Comparison of ENCODE assay signal across 31 cellular contexts in the genomic region with DNA sequence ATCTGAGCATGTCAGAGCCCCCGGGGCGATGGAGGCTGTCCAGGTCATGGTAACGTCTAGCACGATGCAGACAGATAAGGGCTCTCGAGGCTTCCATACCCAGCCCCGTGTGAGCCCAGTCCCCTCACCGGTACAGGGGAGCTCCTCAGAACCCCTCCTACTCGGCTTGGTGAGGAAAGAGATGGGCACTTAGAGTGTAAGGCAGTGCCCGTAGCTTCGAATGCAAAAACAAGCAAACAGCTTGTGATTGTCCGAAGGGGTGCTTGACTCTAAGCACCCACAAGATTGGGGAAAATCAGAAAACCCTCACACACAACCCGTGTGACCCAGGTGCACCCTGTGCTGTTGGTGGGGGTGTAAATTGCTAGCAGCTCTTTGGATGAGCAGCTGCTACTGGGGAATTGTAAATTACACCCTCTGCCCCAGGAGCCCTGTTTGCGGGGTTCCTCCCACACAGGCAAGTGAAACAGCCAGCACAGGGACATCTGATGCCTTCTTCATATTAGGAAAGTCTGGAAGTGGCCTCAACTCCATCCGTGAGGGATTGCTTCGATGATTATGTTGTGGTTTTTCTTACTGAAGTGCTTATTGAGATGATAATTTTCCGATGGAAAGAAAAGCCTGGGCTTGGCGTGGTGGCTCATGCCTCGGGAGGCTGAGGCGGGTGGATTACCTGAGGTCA. TPM values are rescaled to one million over a fixed set of nuclear protein-coding genes. Genes with fewer than 3 reads are reported as not detected.
DNase-seq lines count a peak whose midpoint lies in the region; ATAC-seq, FAIRE-seq and TF ChIP-seq lines count a peak whose summit lies in the region.
"Had no signal": no experiment of that assay in that cellular context is flagged by ENCODE, and none has a peak within 500 bp of the region (broad histone marks: within the 10 kb centered on the region; RNA-seq: fewer than 3 reads in every experiment).

No MANE protein-coding gene starts in this region.

- no peak for ATAC-seq in CD4-positive, CD25-positive, alpha-beta regulatory T cell (ENCODE audit: low read depth in 2 of 2)
- no peak for ATAC-seq in K562
- ATAC-seq: activated CD8-positive, alpha-beta memory T cell treated with anti-CD3 and anti-CD28 coated beads, Interleukin-2, amount 10 ng/mL, durations not matched to agents 7 days and 5 days; activated T-helper 17 cell treated with anti-CD3 and anti-CD28 coated beads, Interleukin-2, amount 50 U/mL, for 72 hours; heart right ventricle; left ventricle myocardium superior; T-cell had no signal

- no peak overlapping the region for H3K4me2 ChIP-seq in K562 (ENCODE audit: insufficient read depth, low read length)

- no peak overlapping the region for H2AFZ ChIP-seq in K562 (ENCODE audit: low read depth, low read length)

- POLR2A ChIA-PET in K562 (lab: Yijun Ruan, JAX), result interaction anchor here (0.6 to 2.5 kb wide), 6 partner anchors 10 to 361 kb away, joined by 3 to 8 read pairs (median 4); a partner anchor contains a TSS

- no peak overlapping the region for H3K4me3 Mint-ChIP-seq in CD4-positive, CD25-positive, alpha-beta regulatory T cell
- H3K4me3 Mint-ChIP-seq in nephron, result peak overlapping the region; percentile 26 to 63 (median 35)
- H3K4me3 Mint-ChIP-seq: activated CD4-positive, alpha-beta T cell treated with anti-CD3 and anti-CD28 coated beads, Interleukin-2, amount 10 ng/mL, durations not matched to agents 24 days and 14 days; activated CD8-positive, alpha-beta memory T cell treated with anti-CD3 and anti-CD28 coated beads, Interleukin-2, amount 10 ng/mL, durations not matched to agents 7 days and 5 days; activated T-helper 17 cell treated with anti-CD3 and anti-CD28 coated beads, Interleukin-2, amount 50 U/mL, for 72 hours; immature natural killer cell; T-cell had no signal

- peaks cover 13% of the 10 kb centered on the region for H3K36me3 Mint-ChIP-seq in CD4-positive, CD25-positive, alpha-beta regulatory T cell
- H3K36me3 Mint-ChIP-seq in nephron (ENCODE audit: low read depth), result peaks cover 36% of the 10 kb centered on the region

- TF ChIP-seq POLR2A in K562 (conservative IDR thresholded peaks at IDR 0.05), result no peak; the same call in 1 of the 2 replicates

- peak overlapping the region in 1 of 2 experiments; percentile 14; a peak in 2 of 4 replicates for H3K9ac ChIP-seq in K562 (ENCODE audit: insufficient read depth in 1 of 2, low read depth in 2 of 2, low read length in 2 of 2)

- TF ChIP-seq RAD21 in K562 (CRISPR knock-in tag; conservative IDR thresholded peaks at IDR 0.05 in 1 of 2, IDR thresholded peaks at IDR 0.05 in 1 of 2), result no peak

- no peak for FAIRE-seq in K562 (lab: Jason Lieb, UNC)
- FAIRE-seq: GM12892, GM19239 had no signal

- H3K9me3 Mint-ChIP-seq in CD4-positive, CD25-positive, alpha-beta regulatory T cell, result no peaks in the 10 kb centered on the region
- peaks cover 3% of the 10 kb centered on the region for H3K9me3 Mint-ChIP-seq in nephron
- H3K9me3 Mint-ChIP-seq: activated CD4-positive, alpha-beta T cell treated with anti-CD3 and anti-CD28 coated beads, Interleukin-2, amount 10 ng/mL, durations not matched to agents 24 days and 14 days; activated T-helper 17 cell treated with anti-CD3 and anti-CD28 coated beads, Interleukin-2, amount 50 U/mL, for 72 hours; immature natural killer cell; T-cell had no signal

- CTCF ChIA-PET in K562 (lab: Yijun Ruan, JAX; ENCODE audit: low intra/inter-chr PET ratio), result no interaction called here

- no peak for TF ChIP-seq EP300 in K562 (IDR thresholded peaks at IDR 0.05; ENCODE audit: low read length)

- H3K4me1 ChIP-seq in CD4-positive, CD25-positive, alpha-beta regulatory T cell (ENCODE audit: control insufficient read depth, insufficient read depth, low read length, poor library complexity, severe bottlenecking), result peaks cover 10% of the 10 kb centered on the region
- H3K4me1 ChIP-seq in HAP-1 (peaks cover 19% of the 10 kb centered on the region), K562 (replicated peaks in 1 of 2; ENCODE audit: control insufficient read depth in 2 of 2, insufficient read depth in 2 of 2, low read length in 2 of 2) (peaks cover 8 to 54% of the 10 kb centered on the region in 2 experiments)
- H3K4me1 ChIP-seq: colonic mucosa had no signal

- 55% methylated on average over 19 of the region's 19 CpGs for WGBS in K562 (ENCODE audit: insufficient coverage, low coverage, missing lambda C conversion rate)

- no peak for DNase-seq in CD4-positive, CD25-positive, alpha-beta regulatory T cell
- DNase-seq in HAP-1 (ENCODE audit: low spot score in 2 of 2) (peak; percentile 26 to 39), K562 (ENCODE audit: extremely low read depth in 1 of 4, low spot score in 3 of 4) (peak in 1 of 4 experiments; percentile 8), EL (no peak), pons (ENCODE audit: low spot score) (no peak), SIG-M5 treated with dmso at 0.1 percent for 504 hours (lab: John Stamatoyannopoulos, UW; ENCODE audit: unreplicated experiment) (no peak)
- no peak for DNase-seq in activated CD4-positive, CD25-positive, alpha-beta regulatory T cell (lab: John Stamatoyannopoulos, UW)
- DNase-seq: activated CD4-positive, alpha-beta T cell treated with anti-CD3 and anti-CD28 coated beads, Interleukin-2, amount 10 ng/mL, durations not matched to agents 24 days and 14 days; activated CD8-positive, alpha-beta memory T cell treated with anti-CD3 and anti-CD28 coated beads, Interleukin-2, amount 10 ng/mL, durations not matched to agents 7 days and 5 days; brain microvascular endothelial cell; C1 segment of cervical spinal cord; colonic mucosa; DMS53; heart right ventricle; immature natural killer cell; Kasumi-1; left ventricle myocardium superior; NCI-H1092 treated with DMSO at 0.1 percent for 48 hours; NCI-H2081; NCI-H526; stimulated activated CD4-positive, alpha-beta T cell treated with anti-CD3 and anti-CD28 coated beads, Interleukin-15, amount 100 ng/mL, for 24 hours; T-cell had no signal

- intact Hi-C loops in K562 (cut with micrococcal nuclease), result no loop called here

- peaks cover 4 to 18% (median 9%) of the 10 kb centered on the region in 4 donors for H3K4me1 Mint-ChIP-seq in CD4-positive, CD25-positive, alpha-beta regulatory T cell
- H3K4me1 Mint-ChIP-seq in nephron, result peaks cover 34% of the 10 kb centered on the region

- no peaks in the 10 kb centered on the region for H3K9me1 ChIP-seq in K562 (ENCODE audit: control insufficient read depth, insufficient read depth, low read length)

- H3K36me3 ChIP-seq in CD4-positive, CD25-positive, alpha-beta regulatory T cell (ENCODE audit: control insufficient read depth, insufficient read depth, low read length), result peaks cover 27% of the 10 kb centered on the region
- H3K36me3 ChIP-seq in HAP-1 (replicated peaks), result peaks cover 27% of the 10 kb centered on the region
- peaks cover 52% of the 10 kb centered on the region; the same call in 2 of the 3 replicates for H3K36me3 ChIP-seq in K562 (ENCODE audit: control insufficient read depth, insufficient read depth, low read length)

- H3K4me3 ChIP-seq in CD4-positive, CD25-positive, alpha-beta regulatory T cell (ENCODE audit: low read depth, low read length), result no peak overlapping the region
- H3K4me3 ChIP-seq in HAP-1 (no peak overlapping the region), K562 (no peak overlapping the region)
- H3K4me3 ChIP-seq: colonic mucosa, heart right ventricle, right atrium auricular region had no signal

- TF ChIP-seq CTCF in K562 (IDR thresholded peaks at IDR 0.05 in 2 of 3, conservative IDR thresholded peaks at IDR 0.05 in 1 of 3; ENCODE audit: insufficient read depth in 2 of 3, low read depth in 1 of 3, low read length in 3 of 3), result no peak
- no peak for TF ChIP-seq CTCF in nephron (IDR thresholded peaks at IDR 0.05; ENCODE audit: unreplicated experiment in 3 of 3)

- H3K9me3 ChIP-seq in CD4-positive, CD25-positive, alpha-beta regulatory T cell (ENCODE audit: control insufficient read depth in 2 of 2, low read length in 2 of 2), result no peaks in the 10 kb centered on the region
- H3K9me3 ChIP-seq in HAP-1 (no peaks in the 10 kb centered on the region), K562 (replicated peaks; ENCODE audit: control insufficient read depth, insufficient read depth, low read depth, low read length) (no peaks in the 10 kb centered on the region)
- H3K9me3 ChIP-seq: colonic mucosa, right atrium auricular region had no signal

- peak overlapping the region; percentile 33 for H3K27ac ChIP-seq in CD4-positive, CD25-positive, alpha-beta regulatory T cell (ENCODE audit: insufficient read depth, low read length, poor library complexity, severe bottlenecking)
- H3K27ac ChIP-seq in K562 (ENCODE audit: extremely low read depth, low read depth, low read length), result no peak overlapping the region
- H3K27ac ChIP-seq: brain microvascular endothelial cell, colonic mucosa, right atrium auricular region had no signal

- no TSS peak for BruUV-seq in K562 (replicated peaks; lab: Mats Ljungman, UMichigan)

- H4K20me1 ChIP-seq in K562 (replicated peaks; ENCODE audit: control insufficient read depth, insufficient read depth, low read length), result no peaks in the 10 kb centered on the region

- H3K27me3 ChIP-seq in CD4-positive, CD25-positive, alpha-beta regulatory T cell (ENCODE audit: control insufficient read depth, insufficient read depth, low read length), result no peaks in the 10 kb centered on the region
- H3K27me3 ChIP-seq in HAP-1 (ENCODE audit: low read depth) (no peaks in the 10 kb centered on the region), K562 (ENCODE audit: control insufficient read depth in 2 of 2, insufficient read depth in 2 of 2, low read length in 2 of 2) (no peaks in the 10 kb centered on the region)
- H3K27me3 ChIP-seq: brain microvascular endothelial cell, colonic mucosa, heart right ventricle, right atrium auricular region had no signal

- H3K79me2 ChIP-seq in K562 (ENCODE audit: control insufficient read depth, insufficient read depth, low read length), result peaks cover 7% of the 10 kb centered on the region; the same call in 2 of the 3 replicates

- in situ Hi-C loops in HAP-1 (cut with MboI; ENCODE audit: low sequenced_read_pairs), result no loop called here
- in situ Hi-C loops in K562 (cut with MboI), result no loop called here

- no peaks in the 10 kb centered on the region for H3K27me3 Mint-ChIP-seq in CD4-positive, CD25-positive, alpha-beta regulatory T cell
- H3K27me3 Mint-ChIP-seq in nephron (ENCODE audit: low read depth), result no peaks in the 10 kb centered on the region
- H3K27me3 Mint-ChIP-seq: activated CD4-positive, alpha-beta T cell treated with anti-CD3 and anti-CD28 coated beads, Interleukin-2, amount 10 ng/mL, durations not matched to agents 24 days and 14 days; activated CD8-positive, alpha-beta memory T cell treated with anti-CD3 and anti-CD28 coated beads, Interleukin-2, amount 10 ng/mL, durations not matched to agents 7 days and 5 days; activated T-helper 17 cell treated with anti-CD3 and anti-CD28 coated beads, Interleukin-2, amount 50 U/mL, for 72 hours; T-cell had no signal

- H3K27ac Mint-ChIP-seq in CD4-positive, CD25-positive, alpha-beta regulatory T cell, result no peak overlapping the region
- peak overlapping the region; percentile 90 to 92 (median 91) for H3K27ac Mint-ChIP-seq in nephron
- H3K27ac Mint-ChIP-seq: activated CD4-positive, alpha-beta T cell treated with anti-CD3 and anti-CD28 coated beads, Interleukin-2, amount 10 ng/mL, durations not matched to agents 24 days and 14 days; activated CD8-positive, alpha-beta memory T cell treated with anti-CD3 and anti-CD28 coated beads, Interleukin-2, amount 10 ng/mL, durations not matched to agents 7 days and 5 days; activated T-helper 17 cell treated with anti-CD3 and anti-CD28 coated beads, Interleukin-2, amount 50 U/mL, for 72 hours had no signal

RNA-seq across cellular contexts. Expression of a gene that starts 0.9 kb away (rescaled TPM):
- total RNA-seq in CD4-positive, CD25-positive, alpha-beta regulatory T cell, result 1.0 TPM
- polyA plus RNA-seq in CD4-positive, CD25-positive, alpha-beta regulatory T cell, result under 1 TPM; 0.41 to 0.90 (median 0.65) TPM
- total RNA-seq in K562 (2011; cell fraction: chromatin; rRNA removed; ENCODE audit: low replicate concordance), result 2.1 and 5.7 TPM in 2 replicates
- 2.4 and 2.7 TPM in 2 replicates for total RNA-seq in K562 (2011; cell fraction: nucleolus; rRNA removed)
- total RNA-seq in K562 (2011; cell fraction: nucleoplasm; rRNA removed), result 2.9 and 4.5 TPM in 2 replicates
- total RNA-seq in K562 (2014; rRNA removed) (0.78 and 0.82 TPM in 2 replicates), K562 (2014; rRNA removed; fragmentation: Illumina TruSeq; extraction: Trizol) (0.45 and 0.58 TPM in 2 replicates), K562 (2015; rRNA removed; fragmentation: Illumina TruSeq; extraction: Trizol) (0.83 and 0.87 TPM in 2 replicates), K562 (2021) (1.1 TPM in 2 replicates)
- polyA plus RNA-seq in K562 (2011; rRNA removed) (0.25 and 0.32 TPM in 2 replicates), K562 (2014; fragmentation: Illumina TruSeq; extraction: Trizol) (0.55 and 0.58 TPM in 2 replicates), K562 (2014; fragmentation: Nextera tagmentation; extraction: Ambion mirVana) (under 1 TPM; 0.21 to 0.29 TPM), K562 (2014; rRNA removed) (0.28 and 0.40 TPM in 2 replicates)
- polyA plus RNA-seq in K562 (2011; cell fraction: cytosol; rRNA removed), result 0.58 and 0.88 TPM in 2 replicates
- polyA plus RNA-seq in K562 (2011; cell fraction: nucleus; rRNA removed), result 0.72 and 1.00 TPM in 2 replicates
- polyA plus RNA-seq in K562 (2012), result 0.47 and 0.86 TPM in 2 replicates
- polyA minus RNA-seq in K562 (2011; rRNA and poly(A)+ RNA removed), result 0.39 and 0.56 TPM in 2 replicates
- 1.1 and 2.7 TPM in 2 replicates for polyA minus RNA-seq in K562 (2011; cell fraction: cytosol; rRNA and poly(A)+ RNA removed)
- polyA minus RNA-seq in K562 (2011; cell fraction: nucleus; rRNA and poly(A)+ RNA removed), result 0.67 and 0.81 TPM in 2 replicates

RNA-seq across cellular contexts. Expression of a gene that starts 4.1 kb away (rescaled TPM):
- total RNA-seq in CD4-positive, CD25-positive, alpha-beta regulatory T cell, result 47.4 TPM
- polyA plus RNA-seq in CD4-positive, CD25-positive, alpha-beta regulatory T cell, result 100 to 1,000 TPM in 1 of 4 donors, 10 to 100 TPM in 3; 89.1 to 102 (median 94.4) TPM
- 1.1 and 3.1 TPM in 2 replicates for total RNA-seq in K562 (2011; cell fraction: chromatin; rRNA removed; ENCODE audit: low replicate concordance)
- total RNA-seq in K562 (2011; cell fraction: nucleolus; rRNA removed), result 6.2 and 11.8 TPM in 2 replicates
- total RNA-seq in K562 (2011; cell fraction: nucleoplasm; rRNA removed), result 4.8 and 7.3 TPM in 2 replicates
- total RNA-seq in K562 (2014; rRNA removed) (65.7 and 88.6 TPM in 2 replicates), K562 (2014; rRNA removed; fragmentation: Illumina TruSeq; extraction: Trizol) (2.3 and 4.4 TPM in 2 replicates), K562 (2015; rRNA removed; fragmentation: Illumina TruSeq; extraction: Trizol) (24.6 and 29.8 TPM in 2 replicates), K562 (2021) (94.8 and 110 TPM in 2 replicates)
- polyA plus RNA-seq in K562 (2011; rRNA removed) (17.6 and 35.4 TPM in 2 replicates), K562 (2014; fragmentation: Illumina TruSeq; extraction: Trizol) (9.5 and 24.2 TPM in 2 replicates), K562 (2014; fragmentation: Nextera tagmentation; extraction: Ambion mirVana) (1 to 10 TPM in 1 of 2 experiments, under 1 TPM in 1; 0.69 to 2.8 TPM), K562 (2014; rRNA removed) (67.6 and 68.8 TPM in 2 replicates)
- 51.4 and 114 TPM in 2 replicates for polyA plus RNA-seq in K562 (2011; cell fraction: cytosol; rRNA removed)
- 18.5 and 23.2 TPM in 2 replicates for polyA plus RNA-seq in K562 (2011; cell fraction: nucleus; rRNA removed)
- polyA plus RNA-seq in K562 (2012), result 48.8 and 149 TPM in 2 replicates
- 2.5 and 2.9 TPM in 2 replicates for polyA minus RNA-seq in K562 (2011; rRNA and poly(A)+ RNA removed)
- polyA minus RNA-seq in K562 (2011; cell fraction: cytosol; rRNA and poly(A)+ RNA removed), result 11.5 and 20.7 TPM in 2 replicates
- 3.8 and 5.2 TPM in 2 replicates for polyA minus RNA-seq in K562 (2011; cell fraction: nucleus; rRNA and poly(A)+ RNA removed)

RNA-seq across cellular contexts. Expression of a gene that starts 15.3 kb away (rescaled TPM):
- 75.1 TPM for total RNA-seq in CD4-positive, CD25-positive, alpha-beta regulatory T cell
- polyA plus RNA-seq in CD4-positive, CD25-positive, alpha-beta regulatory T cell, result 100 to 1,000 TPM; 144 to 209 (median 189) TPM
- total RNA-seq in K562 (2011; cell fraction: chromatin; rRNA removed; ENCODE audit: low replicate concordance), result 7.3 and 21.8 TPM in 2 replicates
- total RNA-seq in K562 (2011; cell fraction: nucleolus; rRNA removed), result 28.3 and 33.0 TPM in 2 replicates
- 19.4 and 22.1 TPM in 2 replicates for total RNA-seq in K562 (2011; cell fraction: nucleoplasm; rRNA removed)
- 111 and 168 TPM in 2 replicates for total RNA-seq in K562 (2014; rRNA removed)
- 20.7 and 32.6 TPM in 2 replicates for total RNA-seq in K562 (2014; rRNA removed; fragmentation: Illumina TruSeq; extraction: Trizol)
- 59.5 and 60.7 TPM in 2 replicates for total RNA-seq in K562 (2015; rRNA removed; fragmentation: Illumina TruSeq; extraction: Trizol)
- total RNA-seq in K562 (2021), result 127 and 137 TPM in 2 replicates
- polyA plus RNA-seq in K562 (2011; rRNA removed), result 56.3 and 71.6 TPM in 2 replicates
- 193 and 655 TPM in 2 replicates for polyA plus RNA-seq in K562 (2011; cell fraction: cytosol; rRNA removed)
- 46.4 and 84.0 TPM in 2 replicates for polyA plus RNA-seq in K562 (2011; cell fraction: nucleus; rRNA removed)
- polyA plus RNA-seq in K562 (2012), result 86.5 and 144 TPM in 2 replicates
- polyA plus RNA-seq in K562 (2014; fragmentation: Illumina TruSeq; extraction: Trizol), result 42.2 and 109 TPM in 2 replicates
- polyA plus RNA-seq in K562 (2014; fragmentation: Nextera tagmentation; extraction: Ambion mirVana), result 1 to 10 TPM; 2.4 to 4.5 TPM
- 109 and 124 TPM in 2 replicates for polyA plus RNA-seq in K562 (2014; rRNA removed)
- 13.5 and 19.1 TPM in 2 replicates for polyA minus RNA-seq in K562 (2011; rRNA and poly(A)+ RNA removed)
- 46.1 and 51.0 TPM in 2 replicates for polyA minus RNA-seq in K562 (2011; cell fraction: cytosol; rRNA and poly(A)+ RNA removed)
- 11.7 and 14.8 TPM in 2 replicates for polyA minus RNA-seq in K562 (2011; cell fraction: nucleus; rRNA and poly(A)+ RNA removed)

RNA-seq across cellular contexts. Expression of a gene that starts 16.3 kb away (rescaled TPM):
- total RNA-seq in CD4-positive, CD25-positive, alpha-beta regulatory T cell, result 53.4 TPM
- 10 to 100 TPM; 16.0 to 19.7 (median 17.5) TPM for polyA plus RNA-seq in CD4-positive, CD25-positive, alpha-beta regulatory T cell
- total RNA-seq in K562 (2011; cell fraction: chromatin; rRNA removed; ENCODE audit: low replicate concordance), result 19.4 and 44.5 TPM in 2 replicates
- 26.5 and 29.9 TPM in 2 replicates for total RNA-seq in K562 (2011; cell fraction: nucleolus; rRNA removed)
- total RNA-seq in K562 (2011; cell fraction: nucleoplasm; rRNA removed), result 20.7 and 21.6 TPM in 2 replicates
- total RNA-seq in K562 (2014; rRNA removed), result 75.4 and 81.6 TPM in 2 replicates
- total RNA-seq in K562 (2014; rRNA removed; fragmentation: Illumina TruSeq; extraction: Trizol), result 30.3 TPM in 2 replicates
- total RNA-seq in K562 (2015; rRNA removed; fragmentation: Illumina TruSeq; extraction: Trizol), result 73.5 and 79.1 TPM in 2 replicates
- 58.9 and 71.7 TPM in 2 replicates for total RNA-seq in K562 (2021)
- polyA plus RNA-seq in K562 (2011; rRNA removed), result 34.9 and 47.9 TPM in 2 replicates
- polyA plus RNA-seq in K562 (2011; cell fraction: cytosol; rRNA removed), result 52.9 and 70.5 TPM in 2 replicates
- polyA plus RNA-seq in K562 (2011; cell fraction: nucleus; rRNA removed), result 25.6 and 38.6 TPM in 2 replicates
- polyA plus RNA-seq in K562 (2012), result 74.1 and 80.2 TPM in 2 replicates
- polyA plus RNA-seq in K562 (2014; fragmentation: Illumina TruSeq; extraction: Trizol), result 68.4 and 85.9 TPM in 2 replicates
- 1 to 10 TPM; 4.7 to 6.3 TPM for polyA plus RNA-seq in K562 (2014; fragmentation: Nextera tagmentation; extraction: Ambion mirVana)
- 66.0 and 68.7 TPM in 2 replicates for polyA plus RNA-seq in K562 (2014; rRNA removed)
- 28.2 and 53.2 TPM in 2 replicates for polyA minus RNA-seq in K562 (2011; rRNA and poly(A)+ RNA removed)
- polyA minus RNA-seq in K562 (2011; cell fraction: cytosol; rRNA and poly(A)+ RNA removed), result 37.8 and 49.9 TPM in 2 replicates
- polyA minus RNA-seq in K562 (2011; cell fraction: nucleus; rRNA and poly(A)+ RNA removed), result 8.5 and 12.0 TPM in 2 replicates

RNA-seq across cellular contexts. Expression of a gene that starts 43.2 kb away (rescaled TPM):
- total RNA-seq in CD4-positive, CD25-positive, alpha-beta regulatory T cell, result 0.54 TPM
- polyA plus RNA-seq in CD4-positive, CD25-positive, alpha-beta regulatory T cell, result 1 to 10 TPM in 2 of 4 donors, under 1 TPM in 2; 0.57 to 3.4 (median 1.3) TPM
- total RNA-seq in K562 (2011; cell fraction: chromatin; rRNA removed; ENCODE audit: low replicate concordance), result not detected in 2 replicates
- not detected in 2 replicates for total RNA-seq in K562 (2011; cell fraction: nucleolus; rRNA removed)
- total RNA-seq in K562 (2011; cell fraction: nucleoplasm; rRNA removed), result not detected in 2 replicates
- not detected in 2 replicates for total RNA-seq in K562 (2014; rRNA removed)
- total RNA-seq in K562 (2014; rRNA removed; fragmentation: Illumina TruSeq; extraction: Trizol), result not detected in 2 replicates
- not detected in 2 replicates for total RNA-seq in K562 (2015; rRNA removed; fragmentation: Illumina TruSeq; extraction: Trizol)
- total RNA-seq in K562 (2021), result not detected in 2 replicates
- polyA plus RNA-seq in K562 (2011; rRNA removed), result not detected in 2 replicates
- polyA plus RNA-seq in K562 (2011; cell fraction: cytosol; rRNA removed), result not detected in 2 replicates
- polyA plus RNA-seq in K562 (2011; cell fraction: nucleus; rRNA removed), result not detected in 2 replicates
- polyA plus RNA-seq in K562 (2012), result not detected in 2 replicates
- not detected in 2 replicates for polyA plus RNA-seq in K562 (2014; fragmentation: Illumina TruSeq; extraction: Trizol)
- not detected for polyA plus RNA-seq in K562 (2014; fragmentation: Nextera tagmentation; extraction: Ambion mirVana)
- not detected in 2 replicates for polyA plus RNA-seq in K562 (2014; rRNA removed)
- polyA minus RNA-seq in K562 (2011; rRNA and poly(A)+ RNA removed), result not detected in 2 replicates
- not detected in 2 replicates for polyA minus RNA-seq in K562 (2011; cell fraction: cytosol; rRNA and poly(A)+ RNA removed)
- not detected in 2 replicates for polyA minus RNA-seq in K562 (2011; cell fraction: nucleus; rRNA and poly(A)+ RNA removed)
- total RNA-seq: activated T-helper 17 cell treated with anti-CD3 and anti-CD28 coated beads, Interleukin-2, amount 50 U/mL, for 72 hours; colonic mucosa; fibroblast of lung; H4; heart right ventricle; HT1080; left ventricle myocardium superior; temporal lobe had no signal
- polyA plus RNA-seq: fibroblast of lung, heart right ventricle had no signal

Comparison
In these comparisons a context has a peak if more than half of its experiments do, and no peak if none do; other contexts are left out.
1. DNase-seq: peak in HAP-1 (2 of 2); none in CD4-positive, CD25-positive, alpha-beta regulatory T cell (0 of 3), EL (single experiment), pons (single experiment), SIG-M5 treated with dmso at 0.1 percent for 504 hours (single experiment) and activated CD4-positive, CD25-positive, alpha-beta regulatory T cell (0 of 4).
2. H3K27ac Mint-ChIP-seq: peak in nephron (3 of 3); none in CD4-positive, CD25-positive, alpha-beta regulatory T cell (0 of 3).
3. H3K4me3 Mint-ChIP-seq: peak in nephron (3 of 3); none in CD4-positive, CD25-positive, alpha-beta regulatory T cell (0 of 4).